Comparison of ENCODE assay signal across 34 cellular contexts in genomic region chr11:76685237-76685636, GRCh38. TPM values are rescaled to one million over a fixed set of nuclear protein-coding genes. Genes with fewer than 3 reads are reported as not detected.
"Had no signal": no experiment of that assay in that cellular context is flagged by ENCODE, and none has a peak within 500 bp of the region (broad histone marks: within the 10 kb centered on the region; RNA-seq: fewer than 3 reads in every experiment).

No MANE protein-coding gene starts in this region.

- H3K4me3 Mint-ChIP-seq: activated CD4-positive, alpha-beta T cell treated with anti-CD3 and anti-CD28 coated beads, Interleukin-2, amount 10 ng/mL, durations not matched to agents 24 days and 14 days; activated CD8-positive, alpha-beta T cell treated with anti-CD3 and anti-CD28 coated beads for 36 hours; activated naive CD8-positive, alpha-beta T cell treated with anti-CD3 and anti-CD28 coated beads for 36 hours; T-helper 17 cell had no signal

- H3K27me3 ChIP-seq: brain microvascular endothelial cell, Peyer's patch had no signal

- H3K36me3 ChIP-seq: brain microvascular endothelial cell, Peyer's patch, WERI-Rb-1 had no signal

- H3K4me3 ChIP-seq: Peyer's patch had no signal

- H3K9me3 ChIP-seq: Peyer's patch had no signal

- H3K9me3 Mint-ChIP-seq: activated CD4-positive, alpha-beta T cell treated with anti-CD3 and anti-CD28 coated beads, Interleukin-2, amount 10 ng/mL, durations not matched to agents 24 days and 14 days; activated CD8-positive, alpha-beta T cell treated with anti-CD3 and anti-CD28 coated beads for 36 hours; activated naive CD8-positive, alpha-beta T cell treated with anti-CD3 and anti-CD28 coated beads for 36 hours; activated T-cell treated with anti-CD3 and anti-CD28 coated beads, Interleukin-2, amount 50 U/mL, for 72 hours; activated T-helper 17 cell treated with anti-CD3 and anti-CD28 coated beads, Interleukin-2, amount 50 U/mL, for 72 hours; T-cell had no signal

- H3K36me3 Mint-ChIP-seq: activated naive CD8-positive, alpha-beta T cell treated with anti-CD3 and anti-CD28 coated beads for 36 hours; T-cell had no signal

- H3K4me1 Mint-ChIP-seq: activated T-helper 17 cell treated with anti-CD3 and anti-CD28 coated beads, Interleukin-2, amount 50 U/mL, for 72 hours had no signal

- H3K27ac Mint-ChIP-seq: activated CD4-positive, alpha-beta T cell treated with anti-CD3 and anti-CD28 coated beads, Interleukin-2, amount 10 ng/mL, durations not matched to agents 24 days and 14 days; activated naive CD8-positive, alpha-beta T cell treated with anti-CD3 and anti-CD28 coated beads for 36 hours; activated T-cell treated with anti-CD3 and anti-CD28 coated beads, Interleukin-2, amount 50 U/mL, for 72 hours had no signal

- ATAC-seq: activated CD8-positive, alpha-beta T cell treated with anti-CD3 and anti-CD28 coated beads for 36 hours; activated T-cell treated with anti-CD3 and anti-CD28 coated beads, Interleukin-2, amount 50 U/mL, for 72 hours; activated T-helper 17 cell treated with anti-CD3 and anti-CD28 coated beads, Interleukin-2, amount 50 U/mL, for 72 hours; PC-3; SK-N-SH treated with all-trans-retinoic acid at 6 μM for 48 hours; T-helper 17 cell had no signal

- DNase-seq: activated CD4-positive, alpha-beta T cell treated with anti-CD3 and anti-CD28 coated beads, Interleukin-2, amount 10 ng/mL, durations not matched to agents 24 days and 14 days; activated CD4-positive, alpha-beta T cell treated with anti-CD3 and anti-CD28 coated beads, Interleukin-2, amount 50 U/mL, for 4 hours; activated CD8-positive, alpha-beta T cell treated with anti-CD3 and anti-CD28 coated beads for 36 hours; activated effector memory CD4-positive, alpha-beta T cell treated with anti-CD3 and anti-CD28 coated beads, Interleukin-2, amount 50 U/mL, for 16 hours; activated naive CD4-positive, alpha-beta T cell; activated naive CD4-positive, alpha-beta T cell treated with anti-CD3 and anti-CD28 coated beads, Interleukin-2, amount 50 U/mL, for 16 hours; activated naive CD8-positive, alpha-beta T cell treated with anti-CD3 and anti-CD28 coated beads for 36 hours; activated T-cell treated with anti-CD3 and anti-CD28 coated beads, Interleukin-2, amount 50 U/mL, for 1 hour; activated T-cell treated with anti-CD3 and anti-CD28 coated beads, Interleukin-2, amount 50 U/mL, for 72 hours; amniotic stem cell; aorta; brain microvascular endothelial cell; central memory CD4-positive, alpha-beta T cell; NCI-H1105; NCI-H1436; NCI-H1694; NCI-H1930; NCI-H2081 treated with DMSO at 0.1 percent for 48 hours; NCI-H226; NCI-H446 treated with DMSO at 0.1 percent for 48 hours; NCI-H524 treated with DMSO at 0.1 percent for 48 hours; NCI-H748 treated with DMSO at 0.1 percent for 48 hours; NK-92 treated with Interleukin-12 subunit alpha and Interleukin-12 subunit beta, amount 100 ng/mL, for 24 hours; PC-3; Peyer's patch; RPMI8226; SIG-M5; T-cell; T-helper 17 cell; T1000; WERI-Rb-1 had no signal

- H3K27ac ChIP-seq: brain microvascular endothelial cell, Peyer's patch, WERI-Rb-1 had no signal

RNA-seq across cellular contexts. Expression of gene LRRC32, which starts 14.7 kb away (rescaled TPM):
- total RNA-seq: M059J, PC-3 had no signal
